ENCODE assay signal across 17 cellular contexts in genomic region chr3:171415070-171415469, GRCh38. TPM values are rescaled to one million over a fixed set of nuclear protein-coding genes. Genes with fewer than 3 reads are reported as not detected.
A peak's percentile ranks its signal among the peaks of the same experiment; 100 is the strongest.
DNase-seq lines count a peak whose midpoint lies in the region; ATAC-seq and TF ChIP-seq lines count a peak whose summit lies in the region.
"Had no signal": no experiment of that assay in that cellular context is flagged by ENCODE, and none has a peak within 500 bp of the region (broad histone marks: within the 10 kb centered on the region; RNA-seq: fewer than 3 reads in every experiment).

No MANE protein-coding gene starts in this region.

- in situ Hi-C loops in ACHN (cut with HindIII; ENCODE audit: low pct_ligation_motif_present, low pct_unique_long_range_greater_than_20kb, low sequenced_read_pairs), result no loop called here

- H4K5ac ChIP-seq in H9 (ENCODE audit: insufficient read length, low read depth, low read length), result no peak overlapping the region

- H2AFZ ChIP-seq in H9 (ENCODE audit: low read length), result no peak overlapping the region

- DNase-seq in H9 (no peak), T-helper 17 cell (no peak), fibroblast of the aortic adventitia (ENCODE audit: low read depth) (peak; percentile 71), progenitor cell of endocrine pancreas (ENCODE audit: low spot score, unreplicated experiment) (no peak), ACHN (no peak), NCI-H1694 treated with DMSO at 0.1 percent for 48 hours (lab: John Stamatoyannopoulos, UW) (no peak)
- DNase-seq: activated B cell treated with CpG ODN at 0.5 μM for 24 hours, islet precursor cell, Kasumi-1, NCI-H1930, NCI-H774 had no signal

- no peak overlapping the region for H3K27ac ChIP-seq in H9 (ENCODE audit: insufficient read length, low read depth, low read length)

- H3K4me2 ChIP-seq in H9 (ENCODE audit: insufficient read depth, insufficient read length, low read length), result no peak overlapping the region

- no peak overlapping the region for H3K4me3 Mint-ChIP-seq in H9
- peak overlapping the region; percentile 28 for H3K4me3 Mint-ChIP-seq in T-helper 17 cell
- H3K4me3 Mint-ChIP-seq in progenitor cell of endocrine pancreas (ENCODE audit: low read depth), result no peak overlapping the region
- H3K4me3 Mint-ChIP-seq: activated B cell treated with CpG ODN at 0.5 μM for 24 hours; activated naive CD8-positive, alpha-beta T cell; CD14-positive monocyte; dendritic cell treated with granulocyte-macrophage colony-stimulating factor and Interleukin-4, amounts not matched to agents 40 ng/mL and 50 ng/mL, for 4 days; nephron; stimulated activated naive CD8-positive, alpha-beta T cell treated with anti-CD3 and anti-CD28 coated beads, Interleukin-15, Interleukin-2, amounts not matched to agents 100 ng/mL and 50 ng/mL, for 24 hours had no signal

- H3K23ac ChIP-seq in H9 (ENCODE audit: insufficient read length, low read depth, low read length), result no peak overlapping the region

- peaks cover 33 to 34% of the 10 kb centered on the region in 2 experiments for H3K4me1 Mint-ChIP-seq in H9
- peaks cover 57% of the 10 kb centered on the region for H3K4me1 Mint-ChIP-seq in T-helper 17 cell
- peaks cover 7% of the 10 kb centered on the region for H3K4me1 Mint-ChIP-seq in progenitor cell of endocrine pancreas (ENCODE audit: low read depth)
- H3K4me1 Mint-ChIP-seq: activated B cell treated with CpG ODN at 0.5 μM for 24 hours, CD14-positive monocyte had no signal

- H3K23me2 ChIP-seq in H9 (ENCODE audit: insufficient read length, low read depth, low read length, poor library complexity, severe bottlenecking), result no peaks in the 10 kb centered on the region

- peak overlapping the region in 2 of 3 experiments; percentile 5 to 9; a peak in 2 of 7 replicates for H3K27ac Mint-ChIP-seq in H9
- no peak overlapping the region for H3K27ac Mint-ChIP-seq in T-helper 17 cell
- peak overlapping the region; percentile 57 for H3K27ac Mint-ChIP-seq in progenitor cell of endocrine pancreas
- H3K27ac Mint-ChIP-seq: activated B cell treated with CpG ODN at 0.5 μM for 24 hours; activated naive CD8-positive, alpha-beta T cell; CD14-positive monocyte; dendritic cell treated with granulocyte-macrophage colony-stimulating factor and Interleukin-4, amounts not matched to agents 40 ng/mL and 50 ng/mL, for 4 days; nephron; stimulated activated naive CD8-positive, alpha-beta T cell treated with anti-CD3 and anti-CD28 coated beads, Interleukin-15, Interleukin-2, amounts not matched to agents 100 ng/mL and 50 ng/mL, for 24 hours had no signal

- H3K9me3 Mint-ChIP-seq in H9 (no peaks in the 10 kb centered on the region), progenitor cell of endocrine pancreas (ENCODE audit: low read depth) (peaks cover 3% of the 10 kb centered on the region)
- H3K9me3 Mint-ChIP-seq: activated B cell treated with CpG ODN at 0.5 μM for 24 hours; CD14-positive monocyte; dendritic cell treated with granulocyte-macrophage colony-stimulating factor and Interleukin-4, amounts not matched to agents 40 ng/mL and 50 ng/mL, for 4 days; nephron; stimulated activated naive CD8-positive, alpha-beta T cell treated with anti-CD3 and anti-CD28 coated beads, Interleukin-15, Interleukin-2, amounts not matched to agents 100 ng/mL and 50 ng/mL, for 24 hours had no signal

- no peak for ATAC-seq in T-helper 17 cell
- no peak for ATAC-seq in GM21737 (IDR thresholded peaks at IDR 0.05; ENCODE audit: unreplicated experiment)

- peaks cover 10% of the 10 kb centered on the region for H3K79me1 ChIP-seq in H9 (ENCODE audit: insufficient read depth, low read depth, low read length, poor library complexity, severe bottlenecking)

- H3K14ac ChIP-seq in H9 (ENCODE audit: insufficient read depth, low read length), result no peak overlapping the region

- H3K9ac ChIP-seq in H9 (ENCODE audit: extremely low read depth, insufficient read length, low read length), result no peak overlapping the region

- no peak overlapping the region for H4K91ac ChIP-seq in H9 (ENCODE audit: insufficient read length, low read depth, low read length)

- H3K27me3 ChIP-seq in H9 (ENCODE audit: insufficient read depth, low read length), result no peaks in the 10 kb centered on the region

- no peak overlapping the region for H3K4ac ChIP-seq in H9 (ENCODE audit: low read depth, low read length)

- H2BK15ac ChIP-seq in H9 (ENCODE audit: low read depth, low read length), result no peak overlapping the region

- H3K18ac ChIP-seq in H9 (ENCODE audit: insufficient read length, low read depth, low read length), result no peak overlapping the region

- H3K79me2 ChIP-seq in H9 (ENCODE audit: insufficient read depth, low read length), result peaks cover 11% of the 10 kb centered on the region; the same call in 1 of the 2 replicates

- no peak overlapping the region for H2BK20ac ChIP-seq in H9 (ENCODE audit: low read depth, low read length, poor library complexity, severe bottlenecking)

- no peak overlapping the region for H4K8ac ChIP-seq in H9 (replicated peaks; ENCODE audit: insufficient read length, low read depth, low read length)

- H2BK5ac ChIP-seq in H9 (ENCODE audit: insufficient read length, low read length), result no peak overlapping the region

- H3T11ph ChIP-seq in H9 (ENCODE audit: low read length), result no peak overlapping the region

- WGBS in H9 (ENCODE audit: extremely low coverage, insufficient read length, low lambda C conversion rate), result no CpG with 5 or more reads among the region's 2 CpGs

- H2BK12ac ChIP-seq in H9 (ENCODE audit: insufficient read length, low read depth, low read length), result no peak overlapping the region

- no peak overlapping the region for H3K4me3 ChIP-seq in fibroblast of the aortic adventitia (ENCODE audit: low read depth, low read length)

- H3K36me3 Mint-ChIP-seq in H9 (ENCODE audit: insufficient read depth in 1 of 3, low read depth in 3 of 3) (no peaks in the 10 kb centered on the region), T-helper 17 cell (ENCODE audit: low read depth) (no peaks in the 10 kb centered on the region), progenitor cell of endocrine pancreas (ENCODE audit: insufficient read depth) (peaks cover 1% of the 10 kb centered on the region)
- H3K36me3 Mint-ChIP-seq: CD14-positive monocyte had no signal

- peak overlapping the region; percentile 80 for H2AK5ac ChIP-seq in H9 (ENCODE audit: insufficient read length, low read length)

- H3K4me1 ChIP-seq in H9 (ENCODE audit: insufficient read depth, low read length), result peaks cover 13% of the 10 kb centered on the region

- no peak overlapping the region for H3K56ac ChIP-seq in H9 (ENCODE audit: insufficient read length, low read depth, low read length)

- TF ChIP-seq CTCF in H9 (conservative IDR thresholded peaks at IDR 0.05) (no peak), fibroblast of the aortic adventitia (IDR thresholded peaks at IDR 0.05; ENCODE audit: insufficient read depth, low read length) (no peak), progenitor cell of endocrine pancreas (IDR thresholded peaks at IDR 0.05; ENCODE audit: unreplicated experiment) (no peak)

- H3K9me3 ChIP-seq in H9 (ENCODE audit: control insufficient read depth, low read depth, low read length), result no peaks in the 10 kb centered on the region
- no peaks in the 10 kb centered on the region for H3K9me3 ChIP-seq in T-helper 17 cell (ENCODE audit: control insufficient read depth, low read length, poor library complexity, severe bottlenecking)

- no peak overlapping the region for H2BK120ac ChIP-seq in H9 (ENCODE audit: low read depth, low read length, poor library complexity, severe bottlenecking)

- H4K20me1 ChIP-seq in H9 (ENCODE audit: control insufficient read depth, insufficient read depth, insufficient read length), result no peaks in the 10 kb centered on the region

- H3K27me3 Mint-ChIP-seq in H9 (ENCODE audit: low read depth), result no peaks in the 10 kb centered on the region
- H3K27me3 Mint-ChIP-seq in T-helper 17 cell, result no peaks in the 10 kb centered on the region
- peaks cover 3% of the 10 kb centered on the region for H3K27me3 Mint-ChIP-seq in progenitor cell of endocrine pancreas
- H3K27me3 Mint-ChIP-seq: activated naive CD8-positive, alpha-beta T cell; dendritic cell treated with granulocyte-macrophage colony-stimulating factor and Interleukin-4, amounts not matched to agents 40 ng/mL and 50 ng/mL, for 4 days; stimulated activated naive CD8-positive, alpha-beta T cell treated with anti-CD3 and anti-CD28 coated beads, Interleukin-15, Interleukin-2, amounts not matched to agents 100 ng/mL and 50 ng/mL, for 24 hours had no signal

RNA-seq across cellular contexts. Expression of gene TNIK, which starts 45.1 kb away (rescaled TPM):
- total RNA-seq in H9 (2021) (10.2 and 15.9 TPM in 2 replicates), T-helper 17 cell (10 to 100 TPM; 96.4 to 98.9 TPM), fibroblast of the aortic adventitia (ENCODE audit: low replicate concordance) (21.5 and 24.2 TPM in 2 replicates), progenitor cell of endocrine pancreas (15.7 and 17.7 TPM in 2 replicates)
